19 cellular contexts compared by ENCODE assay signal in genomic region chr6:52910091-52910490, GRCh38. TPM values are rescaled to one million over a fixed set of nuclear protein-coding genes. Genes with fewer than 3 reads are reported as not detected.
DNase-seq lines count a peak whose midpoint lies in the region; FAIRE-seq and TF ChIP-seq lines count a peak whose summit lies in the region.
"Had no signal": no experiment of that assay in that cellular context is flagged by ENCODE, and none has a peak within 500 bp of the region (broad histone marks: within the 10 kb centered on the region; RNA-seq: fewer than 3 reads in every experiment).

No MANE protein-coding gene starts in this region.

- intact Hi-C loops in testis (cut with DNase I; ENCODE audit: low total_unique reads), result no loop called here

- H2AFZ ChIP-seq in astrocyte (ENCODE audit: low read depth, low read length) (no peak overlapping the region), neural progenitor cell (replicated peaks) (peak overlapping the region; percentile 28)

- no peaks in the 10 kb centered on the region for H4K20me1 ChIP-seq in astrocyte (ENCODE audit: insufficient read depth, low read length)
- no peaks in the 10 kb centered on the region for H4K20me1 ChIP-seq in neural progenitor cell (ENCODE audit: low read depth)

- WGBS in testis, 2 donors, result 57 to 74% methylated on average over 4 of the region's 4 CpGs

- H3K9me3 ChIP-seq in astrocyte (ENCODE audit: insufficient read depth, low read depth, low read length), result no peaks in the 10 kb centered on the region
- no peaks in the 10 kb centered on the region for H3K9me3 ChIP-seq in neural progenitor cell (ENCODE audit: low read depth)
- H3K9me3 ChIP-seq in testis, result no peaks in the 10 kb centered on the region
- H3K9me3 ChIP-seq: SJCRH30 had no signal

- no peak for TF ChIP-seq POLR2A in NB4 (IDR thresholded peaks at IDR 0.05; ENCODE audit: extremely low read depth, insufficient read length)
- TF ChIP-seq POLR2A in testis (IDR thresholded peaks at IDR 0.05), result no peak

- no peaks in the 10 kb centered on the region for H3K27me3 ChIP-seq in astrocyte (ENCODE audit: insufficient read depth, low read length)
- no peaks in the 10 kb centered on the region for H3K27me3 ChIP-seq in neural progenitor cell
- H3K27me3 ChIP-seq in testis, result no peaks in the 10 kb centered on the region
- H3K27me3 ChIP-seq: SJCRH30 had no signal

- no peaks in the 10 kb centered on the region for H3F3A ChIP-seq in neural progenitor cell (ENCODE audit: low read depth)

- DNase-seq in EL, result peak; percentile 25
- peak; percentile 45 for DNase-seq in NB4 (ENCODE audit: low read depth)
- peak; percentile 18 for DNase-seq in astrocyte (ENCODE audit: low read depth)
- no peak for DNase-seq in neural progenitor cell (ENCODE audit: low spot score)
- no peak for DNase-seq in GM03348 (ENCODE audit: low spot score)
- DNase-seq in iPS-NIHi7 (ENCODE audit: extremely low spot score), result no peak
- DNase-seq in testis, result no peak
- no peak for DNase-seq in mucosa of gallbladder (ENCODE audit: low spot score)
- DNase-seq: AML-193; Caco-2; Karpas-422; MM.1S; NCI-H1417; NCI-H187 treated with DMSO at 0.1 percent for 48 hours; NCI-H69; NK-92 treated with Interleukin-12 subunit alpha and Interleukin-12 subunit beta, amount 100 ng/mL, for 24 hours; SJCRH30 had no signal

- H3K9me3 Mint-ChIP-seq in astrocyte (ENCODE audit: unreplicated experiment), result peaks cover 9% of the 10 kb centered on the region
- H3K9me3 Mint-ChIP-seq in neural progenitor cell, result no peaks in the 10 kb centered on the region

- H3K4me3 Mint-ChIP-seq in astrocyte (ENCODE audit: unreplicated experiment) (no peak overlapping the region), neural progenitor cell (no peak overlapping the region)

- H3K4me3 ChIP-seq in NB4 (ENCODE audit: low read depth, low read length) (no peak overlapping the region), astrocyte (ENCODE audit: insufficient read depth, low read depth, low read length) (no peak overlapping the region), neural progenitor cell (no peak overlapping the region), testis (no peak overlapping the region)
- H3K4me3 ChIP-seq: SJCRH30 had no signal

- no peak for FAIRE-seq in astrocyte (lab: Jason Lieb, UNC)

- peaks cover 23% of the 10 kb centered on the region for H3K27me3 Mint-ChIP-seq in astrocyte (ENCODE audit: low read depth, unreplicated experiment)
- H3K27me3 Mint-ChIP-seq in neural progenitor cell (ENCODE audit: insufficient read depth, low read depth), result peaks cover 4% of the 10 kb centered on the region

- H3K4me1 ChIP-seq in astrocyte (ENCODE audit: insufficient read depth, low read length), result no peaks in the 10 kb centered on the region
- no peaks in the 10 kb centered on the region for H3K4me1 ChIP-seq in neural progenitor cell
- peaks cover 14% of the 10 kb centered on the region for H3K4me1 ChIP-seq in testis
- H3K4me1 ChIP-seq: SJCRH30 had no signal

- H3K27ac ChIP-seq in astrocyte (ENCODE audit: low read depth, low read length) (no peak overlapping the region), neural progenitor cell (no peak overlapping the region), testis (no peak overlapping the region)
- H3K27ac ChIP-seq: SJCRH30 had no signal

- H3K79me2 ChIP-seq in astrocyte (ENCODE audit: insufficient read depth, low read length), result no peaks in the 10 kb centered on the region
- no peaks in the 10 kb centered on the region for H3K79me2 ChIP-seq in neural progenitor cell (ENCODE audit: low read depth)

- H3K4me1 Mint-ChIP-seq in astrocyte (ENCODE audit: low read depth, unreplicated experiment), result peaks cover 1% of the 10 kb centered on the region
- H3K4me1 Mint-ChIP-seq in neural progenitor cell, result no peaks in the 10 kb centered on the region

- no peak overlapping the region for H3K4me2 ChIP-seq in astrocyte (ENCODE audit: low read length)
- H3K4me2 ChIP-seq in neural progenitor cell, result no peak overlapping the region

- H3K36me3 ChIP-seq in astrocyte (ENCODE audit: insufficient read depth, low read length) (no peaks in the 10 kb centered on the region), neural progenitor cell (no peaks in the 10 kb centered on the region), testis (ENCODE audit: low read depth, missing control alignments) (no peaks in the 10 kb centered on the region)
- H3K36me3 ChIP-seq: SJCRH30 had no signal

- H3K9ac ChIP-seq in astrocyte (ENCODE audit: low read length), result no peak overlapping the region
- no peak overlapping the region for H3K9ac ChIP-seq in neural progenitor cell

- no peak overlapping the region for H3K27ac Mint-ChIP-seq in astrocyte (ENCODE audit: unreplicated experiment)
- H3K27ac Mint-ChIP-seq in neural progenitor cell, result no peak overlapping the region

- no peaks in the 10 kb centered on the region for H3K36me3 Mint-ChIP-seq in astrocyte (ENCODE audit: low read depth, unreplicated experiment)
- no peaks in the 10 kb centered on the region for H3K36me3 Mint-ChIP-seq in neural progenitor cell

- no peak for TF ChIP-seq CTCF in NB4 (IDR thresholded peaks at IDR 0.05; ENCODE audit: low read depth, low read length)
- no peak for TF ChIP-seq CTCF in astrocyte (IDR thresholded peaks at IDR 0.05; ENCODE audit: insufficient read depth, low read depth, low read length)
- TF ChIP-seq CTCF in neural progenitor cell (IDR thresholded peaks at IDR 0.05), result no peak
- no peak for TF ChIP-seq CTCF in testis (IDR thresholded peaks at IDR 0.05)

RNA-seq across cellular contexts. Expression of gene GSTA3, which starts 0.6 kb away (rescaled TPM):
- total RNA-seq in astrocyte (not detected in 2 replicates), neural progenitor cell (ENCODE audit: low replicate concordance) (not detected in 2 replicates), testis (10 to 100 TPM; 26.7 to 28.7 TPM), mucosa of gallbladder (not detected)
- polyA plus RNA-seq in testis (ENCODE audit: insufficient read depth, low read depth, low replicate concordance), result 8.9 TPM
- total RNA-seq: A673, Caco-2, OCI-LY7, SJCRH30 had no signal

Comparison
In these comparisons a context has a peak if more than half of its experiments do, and no peak if none do; other contexts are left out.
1. DNase-seq: peak in EL (single experiment), NB4 (single experiment) and astrocyte (single experiment); none in neural progenitor cell (single experiment), GM03348 (single experiment), iPS-NIHi7 (single experiment), testis (single experiment) and mucosa of gallbladder (single experiment).
2. RNA of gene GSTA3, which starts 0.6 kb away (total RNA-seq): 26.7 to 28.7 TPM in testis; not detected in astrocyte, not detected in neural progenitor cell and not detected in mucosa of gallbladder (single experiment); every median in the first group is over 10 times any median in the second.